Comparison of ENCODE assay signal across 27 cellular contexts in genomic region chr9:40927260-40927631, GRCh38.
"Had no signal": no experiment of that assay in that cellular context is flagged by ENCODE, and none has a peak within 500 bp of the region (broad histone marks: within the 10 kb centered on the region; RNA-seq: fewer than 3 reads in every experiment).

No MANE protein-coding gene starts in this region.

- H3K27me3 ChIP-seq: adrenal gland, body of pancreas, breast epithelium had no signal

- H3K4me3 ChIP-seq: adrenal gland, body of pancreas, breast epithelium had no signal

- DNase-seq: activated B cell treated with CpG ODN at 0.5 μM for 24 hours; activated CD4-positive, alpha-beta T cell treated with anti-CD3 and anti-CD28 coated beads for 48 hours; activated CD4-positive, alpha-beta T cell treated with anti-CD3 and anti-CD28 coated beads, Interleukin-2, amount 50 U/mL, for 4 hours; activated CD4-positive, CD25-positive, alpha-beta regulatory T cell treated with anti-CD3 and anti-CD28 coated beads, Interleukin-2, amount 50 U/mL, for 72 hours; activated CD8-positive, alpha-beta T cell treated with anti-CD3 and anti-CD28 coated beads for 36 hours; activated gamma-delta T cell treated with Interleukin-2 at 50 U/mL for 16 hours; activated naive CD4-positive, alpha-beta T cell treated with anti-CD3 and anti-CD28 coated beads for 36 hours; activated T-cell treated with anti-CD3 and anti-CD28 coated beads for 4 hours; activated T-cell treated with anti-CD3 and anti-CD28 coated beads, Interleukin-2, amount 50 U/mL, for 4 hours; adrenal gland; body of pancreas; NCI-H1092 treated with DMSO at 0.1 percent for 48 hours; NCI-H1417; NCI-H187 treated with DMSO at 0.1 percent for 48 hours; NCI-H2081; NCI-H226; NCI-H446 treated with DMSO at 0.1 percent for 48 hours; NCI-H524; PC-3; SW 1271; T-helper 1 cell; T-helper 2 cell; T-helper 9 cell had no signal

- H3K4me1 ChIP-seq: adrenal gland, body of pancreas, breast epithelium had no signal

- ATAC-seq: activated CD8-positive, alpha-beta T cell treated with anti-CD3 and anti-CD28 coated beads for 36 hours; activated naive CD4-positive, alpha-beta T cell treated with anti-CD3 and anti-CD28 coated beads, Interleukin-2, amount 50 U/mL, for 72 hours; activated T-cell treated with anti-CD3 and anti-CD28 coated beads, Interleukin-2, amount 50 U/mL, for 4 hours; body of pancreas; PC-3 had no signal

- H3K27ac ChIP-seq: adrenal gland, body of pancreas, breast epithelium, RWPE1, VCaP had no signal

- H3K36me3 ChIP-seq: adrenal gland, breast epithelium had no signal
